Comparison of ENCODE assay signal across 26 cellular contexts in genomic region chr11:127737499-127737898, GRCh38.
"Had no signal": no experiment of that assay in that cellular context is flagged by ENCODE, and none has a peak within 500 bp of the region (broad histone marks: within the 10 kb centered on the region; RNA-seq: fewer than 3 reads in every experiment).

No MANE protein-coding gene starts in this region.

- FAIRE-seq: endometrium, frontal cortex, kidney had no signal

- H3K9me3 ChIP-seq: colonic mucosa, esophagus muscularis mucosa, gastroesophageal sphincter, heart left ventricle, lower lobe of right lung, mucosa of descending colon had no signal

- H3K79me2 ChIP-seq: hepatocyte had no signal

- H3K4me2 ChIP-seq: hepatocyte had no signal

- H3K4me3 Mint-ChIP-seq: dendritic cell treated with granulocyte-macrophage colony-stimulating factor and Interleukin-4, amounts not matched to agents 40 ng/mL and 50 ng/mL, for 4 days; effector memory CD8-positive, alpha-beta T cell; endodermal cell; immature natural killer cell; mesothelial cell of epicardium had no signal

- H3K36me3 Mint-ChIP-seq: immature natural killer cell, mesothelial cell of epicardium had no signal

- ATAC-seq: effector memory CD8-positive, alpha-beta T cell; foreskin keratinocyte; gastroesophageal sphincter; heart left ventricle; left colon; left lobe of liver; left ventricle myocardium superior; lower lobe of right lung; mucosa of descending colon had no signal

- H2AFZ ChIP-seq: hepatocyte had no signal

- H3K27ac Mint-ChIP-seq: dendritic cell treated with granulocyte-macrophage colony-stimulating factor and Interleukin-4, amounts not matched to agents 40 ng/mL and 50 ng/mL, for 4 days; effector memory CD8-positive, alpha-beta T cell; endodermal cell; immature natural killer cell; mesothelial cell of epicardium had no signal

- H3K36me3 ChIP-seq: colonic mucosa, esophagus muscularis mucosa, gastroesophageal sphincter, heart left ventricle, lower lobe of right lung had no signal

- H3K27ac ChIP-seq: colonic mucosa, foreskin keratinocyte, gastroesophageal sphincter, hepatocyte, lower lobe of right lung had no signal

- H3K27me3 Mint-ChIP-seq: dendritic cell treated with granulocyte-macrophage colony-stimulating factor and Interleukin-4, amounts not matched to agents 40 ng/mL and 50 ng/mL, for 4 days; effector memory CD8-positive, alpha-beta T cell had no signal

- H3K9me3 Mint-ChIP-seq: dendritic cell treated with granulocyte-macrophage colony-stimulating factor and Interleukin-4, amounts not matched to agents 40 ng/mL and 50 ng/mL, for 4 days; effector memory CD8-positive, alpha-beta T cell; endodermal cell; mesothelial cell of epicardium had no signal

- DNase-seq: cerebellar nuclear complex; colonic mucosa; cortex of kidney; effector CD8-positive, alpha-beta T cell; effector memory CD8-positive, alpha-beta T cell; endodermal cell; foreskin keratinocyte; heart left ventricle; hypothalamus; immature natural killer cell; islet precursor cell; kidney; kidney glomerular epithelial cell; left colon; left ventricle myocardium superior; lower lobe of right lung; mesenchymal stem cell; mucosa of descending colon had no signal

- H3K4me1 ChIP-seq: colonic mucosa, esophagus muscularis mucosa, foreskin keratinocyte, gastroesophageal sphincter, lower lobe of right lung had no signal

- H3K4me1 Mint-ChIP-seq: immature natural killer cell had no signal

- H3K27me3 ChIP-seq: colonic mucosa, esophagus muscularis mucosa, foreskin keratinocyte, gastroesophageal sphincter, heart left ventricle, hepatocyte had no signal

- H3K4me3 ChIP-seq: colonic mucosa, esophagus muscularis mucosa, gastroesophageal sphincter, heart left ventricle, hepatocyte, lower lobe of right lung, mucosa of descending colon had no signal
